34 cellular contexts compared by ENCODE assay signal in genomic region chr7:142618655-142619351, GRCh38.
DNase-seq lines count a peak whose midpoint lies in the region; ATAC-seq and TF ChIP-seq lines count a peak whose summit lies in the region.
"Had no signal": no experiment of that assay in that cellular context is flagged by ENCODE, and none has a peak within 500 bp of the region (broad histone marks: within the 10 kb centered on the region; RNA-seq: fewer than 3 reads in every experiment).

No MANE protein-coding gene starts in this region.

- peak overlapping the region; percentile 72 for H3K27ac Mint-ChIP-seq in activated naive CD8-positive, alpha-beta T cell
- H3K27ac Mint-ChIP-seq in neural progenitor cell = no peak overlapping the region
- H3K27ac Mint-ChIP-seq: dendritic cell treated with granulocyte-macrophage colony-stimulating factor and Interleukin-4, amounts not matched to agents 40 ng/mL and 50 ng/mL, for 4 days; HFFc6; nephron progenitor cell had no signal

- peaks cover 5% of the 10 kb centered on the region for H3K27me3 Mint-ChIP-seq in activated T-cell treated with anti-CD3 and anti-CD28 coated beads, Interleukin-2, amount 50 U/mL, for 4 hours (ENCODE audit: low read depth)
- H3K27me3 Mint-ChIP-seq in activated naive CD8-positive, alpha-beta T cell = no peaks in the 10 kb centered on the region
- H3K27me3 Mint-ChIP-seq in neural progenitor cell (ENCODE audit: insufficient read depth, low read depth) = no peaks in the 10 kb centered on the region

- no peaks in the 10 kb centered on the region for H3K27me3 ChIP-seq in MM.1S (replicated peaks; ENCODE audit: insufficient read depth, low read length)
- H3K27me3 ChIP-seq in neural progenitor cell = no peaks in the 10 kb centered on the region
- H3K27me3 ChIP-seq: BE2C, gastrocnemius medialis, ovary had no signal

- H3K9me3 ChIP-seq in MM.1S (replicated peaks; ENCODE audit: insufficient read depth, low read length) (no peaks in the 10 kb centered on the region), neural progenitor cell (ENCODE audit: low read depth) (no peaks in the 10 kb centered on the region)
- H3K9me3 ChIP-seq: BE2C, Caco-2, esophagus squamous epithelium, gastrocnemius medialis, mucosa of descending colon, ovary, SJSA1, upper lobe of right lung had no signal

- TF ChIP-seq CTCF in MM.1S (IDR thresholded peaks at IDR 0.05; ENCODE audit: low read length) (no peak), neural progenitor cell (IDR thresholded peaks at IDR 0.05) (no peak)

- DNase-seq in activated T-cell treated with anti-CD3 and anti-CD28 coated beads, Interleukin-2, amount 50 U/mL, for 4 hours = no peak
- no peak for DNase-seq in activated T-cell treated with anti-CD3 and anti-CD28 coated beads, Interleukin-2, amount 50 U/mL, for 1 hour
- DNase-seq in MM.1S (no peak), neural progenitor cell (ENCODE audit: low spot score) (no peak)
- no peak for DNase-seq in stimulated activated CD4-positive, alpha-beta T cell treated with anti-CD3 and anti-CD28 coated beads, Interleukin-15, amount 100 ng/mL, for 24 hours
- DNase-seq: ACHN; activated CD4-positive, alpha-beta T cell treated with anti-CD3 and anti-CD28 coated beads for 1 hour; activated CD8-positive, alpha-beta memory T cell treated with anti-CD3 and anti-CD28 coated beads, Interleukin-2, amount 50 U/mL, for 48 hours; BE2C; Caco-2; central memory CD4-positive, alpha-beta T cell; DMS79; esophagus squamous epithelium; gastrocnemius medialis; GDM1; HFFc6; Kasumi-1; mucosa of descending colon; MV-4-11; NCI-H446; nephron progenitor cell; ovary; RPMI8226; small intestine; stimulated activated CD4-positive, alpha-beta T cell treated with anti-CD3 and anti-CD28 coated beads, Interleukin-2, amount 100 ng/mL, for 24 hours; substantia nigra; upper lobe of right lung had no signal

- H3K9ac ChIP-seq in MM.1S (ENCODE audit: low read length) = no peak overlapping the region
- no peak overlapping the region for H3K9ac ChIP-seq in neural progenitor cell

- no peak overlapping the region for H3K27ac ChIP-seq in MM.1S (ENCODE audit: low read length)
- no peak overlapping the region for H3K27ac ChIP-seq in neural progenitor cell
- H3K27ac ChIP-seq: esophagus squamous epithelium, gastrocnemius medialis, ovary, SJSA1, upper lobe of right lung had no signal

- H3K4me1 ChIP-seq in MM.1S (ENCODE audit: low read length) = no peaks in the 10 kb centered on the region
- no peaks in the 10 kb centered on the region for H3K4me1 ChIP-seq in neural progenitor cell
- H3K4me1 ChIP-seq: BE2C, Caco-2, esophagus squamous epithelium, gastrocnemius medialis, SJSA1, upper lobe of right lung had no signal

- H3K9me2 ChIP-seq in MM.1S (replicated peaks; ENCODE audit: insufficient read depth, low read length) = no peaks in the 10 kb centered on the region

- no peak overlapping the region for H3K4me3 ChIP-seq in MM.1S (ENCODE audit: low read length)
- H3K4me3 ChIP-seq in neural progenitor cell = no peak overlapping the region
- H3K4me3 ChIP-seq: esophagus squamous epithelium, gastrocnemius medialis, lung, mucosa of descending colon, ovary, SJSA1, upper lobe of right lung had no signal

- H3K4me2 ChIP-seq in MM.1S (ENCODE audit: low read depth, low read length) (no peak overlapping the region), neural progenitor cell (no peak overlapping the region)

- H3K79me2 ChIP-seq in MM.1S (ENCODE audit: low read length) = no peaks in the 10 kb centered on the region
- H3K79me2 ChIP-seq in neural progenitor cell (ENCODE audit: low read depth) = no peaks in the 10 kb centered on the region

- no peaks in the 10 kb centered on the region for H3F3A ChIP-seq in MM.1S (ENCODE audit: insufficient read depth, low read length)
- no peaks in the 10 kb centered on the region for H3F3A ChIP-seq in neural progenitor cell (ENCODE audit: low read depth)

- H3K4me3 Mint-ChIP-seq in activated T-cell treated with anti-CD3 and anti-CD28 coated beads, Interleukin-2, amount 50 U/mL, for 4 hours = peak overlapping the region; percentile 53
- peak overlapping the region; percentile 61 for H3K4me3 Mint-ChIP-seq in activated naive CD8-positive, alpha-beta T cell
- H3K4me3 Mint-ChIP-seq in neural progenitor cell = no peak overlapping the region
- H3K4me3 Mint-ChIP-seq: dendritic cell treated with granulocyte-macrophage colony-stimulating factor and Interleukin-4, amounts not matched to agents 40 ng/mL and 50 ng/mL, for 4 days; HFFc6; nephron progenitor cell had no signal

- ATAC-seq in activated T-cell treated with anti-CD3 and anti-CD28 coated beads, Interleukin-2, amount 50 U/mL, for 4 hours = peak in 1 of 2 donors; percentile 14
- ATAC-seq in esophagus mucosa = no peak
- ATAC-seq in GM18858 (IDR thresholded peaks at IDR 0.05; ENCODE audit: unreplicated experiment) = no peak
- ATAC-seq: gastrocnemius medialis, HepG2, mucosa of descending colon, upper lobe of right lung had no signal

- H3K36me3 Mint-ChIP-seq in activated T-cell treated with anti-CD3 and anti-CD28 coated beads, Interleukin-2, amount 50 U/mL, for 4 hours (ENCODE audit: insufficient read depth) = no peaks in the 10 kb centered on the region
- no peaks in the 10 kb centered on the region for H3K36me3 Mint-ChIP-seq in activated naive CD8-positive, alpha-beta T cell
- H3K36me3 Mint-ChIP-seq in neural progenitor cell = no peaks in the 10 kb centered on the region

- no peaks in the 10 kb centered on the region for H3K9me3 Mint-ChIP-seq in activated T-cell treated with anti-CD3 and anti-CD28 coated beads, Interleukin-2, amount 50 U/mL, for 4 hours
- no peaks in the 10 kb centered on the region for H3K9me3 Mint-ChIP-seq in activated naive CD8-positive, alpha-beta T cell (ENCODE audit: low read depth)
- no peaks in the 10 kb centered on the region for H3K9me3 Mint-ChIP-seq in neural progenitor cell
- H3K9me3 Mint-ChIP-seq: dendritic cell treated with granulocyte-macrophage colony-stimulating factor and Interleukin-4, amounts not matched to agents 40 ng/mL and 50 ng/mL, for 4 days; HFFc6; nephron progenitor cell had no signal

- H2AFZ ChIP-seq in MM.1S (ENCODE audit: low read length) = 0 out of 2 replicates have a peak overlapping the region, but pooled peaks have one; percentile 5
- H2AFZ ChIP-seq in neural progenitor cell (replicated peaks) = peak overlapping the region; percentile 26

- peaks cover 14% of the 10 kb centered on the region for H3K4me1 Mint-ChIP-seq in activated T-cell treated with anti-CD3 and anti-CD28 coated beads, Interleukin-2, amount 50 U/mL, for 4 hours (ENCODE audit: low read depth)
- peaks cover 6% of the 10 kb centered on the region for H3K4me1 Mint-ChIP-seq in activated naive CD8-positive, alpha-beta T cell (ENCODE audit: low read depth)
- no peaks in the 10 kb centered on the region for H3K4me1 Mint-ChIP-seq in neural progenitor cell
- H3K4me1 Mint-ChIP-seq: nephron progenitor cell had no signal

- no peaks in the 10 kb centered on the region for H3K36me3 ChIP-seq in MM.1S (replicated peaks; ENCODE audit: insufficient read depth, low read length)
- no peaks in the 10 kb centered on the region for H3K36me3 ChIP-seq in neural progenitor cell
- H3K36me3 ChIP-seq: BE2C, esophagus squamous epithelium, gastrocnemius medialis, ovary, SJSA1, upper lobe of right lung had no signal

- no peaks in the 10 kb centered on the region for H4K20me1 ChIP-seq in MM.1S (ENCODE audit: insufficient read depth, low read length)
- H4K20me1 ChIP-seq in neural progenitor cell (ENCODE audit: low read depth) = no peaks in the 10 kb centered on the region
